ENCODE assay signal across 1 cellular context in genomic region chrX:49186125-49187027, GRCh38.
TF ChIP-seq lines count a peak whose summit lies in the region.

A gene with protein sequence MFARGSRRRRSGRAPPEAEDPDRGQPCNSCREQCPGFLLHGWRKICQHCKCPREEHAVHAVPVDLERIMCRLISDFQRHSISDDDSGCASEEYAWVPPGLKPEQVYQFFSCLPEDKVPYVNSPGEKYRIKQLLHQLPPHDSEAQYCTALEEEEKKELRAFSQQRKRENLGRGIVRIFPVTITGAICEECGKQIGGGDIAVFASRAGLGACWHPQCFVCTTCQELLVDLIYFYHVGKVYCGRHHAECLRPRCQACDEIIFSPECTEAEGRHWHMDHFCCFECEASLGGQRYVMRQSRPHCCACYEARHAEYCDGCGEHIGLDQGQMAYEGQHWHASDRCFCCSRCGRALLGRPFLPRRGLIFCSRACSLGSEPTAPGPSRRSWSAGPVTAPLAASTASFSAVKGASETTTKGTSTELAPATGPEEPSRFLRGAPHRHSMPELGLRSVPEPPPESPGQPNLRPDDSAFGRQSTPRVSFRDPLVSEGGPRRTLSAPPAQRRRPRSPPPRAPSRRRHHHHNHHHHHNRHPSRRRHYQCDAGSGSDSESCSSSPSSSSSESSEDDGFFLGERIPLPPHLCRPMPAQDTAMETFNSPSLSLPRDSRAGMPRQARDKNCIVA (minus strand): TSS chrX:49186373. CDS start chrX:49186297, 76 bp downstream.

TF ChIP-seq in HepG2, 621 proteins besides CTCF, POLR2A, EP300 and RAD21 (continued from another document):
- TF ChIP-seq, protein P1, sequence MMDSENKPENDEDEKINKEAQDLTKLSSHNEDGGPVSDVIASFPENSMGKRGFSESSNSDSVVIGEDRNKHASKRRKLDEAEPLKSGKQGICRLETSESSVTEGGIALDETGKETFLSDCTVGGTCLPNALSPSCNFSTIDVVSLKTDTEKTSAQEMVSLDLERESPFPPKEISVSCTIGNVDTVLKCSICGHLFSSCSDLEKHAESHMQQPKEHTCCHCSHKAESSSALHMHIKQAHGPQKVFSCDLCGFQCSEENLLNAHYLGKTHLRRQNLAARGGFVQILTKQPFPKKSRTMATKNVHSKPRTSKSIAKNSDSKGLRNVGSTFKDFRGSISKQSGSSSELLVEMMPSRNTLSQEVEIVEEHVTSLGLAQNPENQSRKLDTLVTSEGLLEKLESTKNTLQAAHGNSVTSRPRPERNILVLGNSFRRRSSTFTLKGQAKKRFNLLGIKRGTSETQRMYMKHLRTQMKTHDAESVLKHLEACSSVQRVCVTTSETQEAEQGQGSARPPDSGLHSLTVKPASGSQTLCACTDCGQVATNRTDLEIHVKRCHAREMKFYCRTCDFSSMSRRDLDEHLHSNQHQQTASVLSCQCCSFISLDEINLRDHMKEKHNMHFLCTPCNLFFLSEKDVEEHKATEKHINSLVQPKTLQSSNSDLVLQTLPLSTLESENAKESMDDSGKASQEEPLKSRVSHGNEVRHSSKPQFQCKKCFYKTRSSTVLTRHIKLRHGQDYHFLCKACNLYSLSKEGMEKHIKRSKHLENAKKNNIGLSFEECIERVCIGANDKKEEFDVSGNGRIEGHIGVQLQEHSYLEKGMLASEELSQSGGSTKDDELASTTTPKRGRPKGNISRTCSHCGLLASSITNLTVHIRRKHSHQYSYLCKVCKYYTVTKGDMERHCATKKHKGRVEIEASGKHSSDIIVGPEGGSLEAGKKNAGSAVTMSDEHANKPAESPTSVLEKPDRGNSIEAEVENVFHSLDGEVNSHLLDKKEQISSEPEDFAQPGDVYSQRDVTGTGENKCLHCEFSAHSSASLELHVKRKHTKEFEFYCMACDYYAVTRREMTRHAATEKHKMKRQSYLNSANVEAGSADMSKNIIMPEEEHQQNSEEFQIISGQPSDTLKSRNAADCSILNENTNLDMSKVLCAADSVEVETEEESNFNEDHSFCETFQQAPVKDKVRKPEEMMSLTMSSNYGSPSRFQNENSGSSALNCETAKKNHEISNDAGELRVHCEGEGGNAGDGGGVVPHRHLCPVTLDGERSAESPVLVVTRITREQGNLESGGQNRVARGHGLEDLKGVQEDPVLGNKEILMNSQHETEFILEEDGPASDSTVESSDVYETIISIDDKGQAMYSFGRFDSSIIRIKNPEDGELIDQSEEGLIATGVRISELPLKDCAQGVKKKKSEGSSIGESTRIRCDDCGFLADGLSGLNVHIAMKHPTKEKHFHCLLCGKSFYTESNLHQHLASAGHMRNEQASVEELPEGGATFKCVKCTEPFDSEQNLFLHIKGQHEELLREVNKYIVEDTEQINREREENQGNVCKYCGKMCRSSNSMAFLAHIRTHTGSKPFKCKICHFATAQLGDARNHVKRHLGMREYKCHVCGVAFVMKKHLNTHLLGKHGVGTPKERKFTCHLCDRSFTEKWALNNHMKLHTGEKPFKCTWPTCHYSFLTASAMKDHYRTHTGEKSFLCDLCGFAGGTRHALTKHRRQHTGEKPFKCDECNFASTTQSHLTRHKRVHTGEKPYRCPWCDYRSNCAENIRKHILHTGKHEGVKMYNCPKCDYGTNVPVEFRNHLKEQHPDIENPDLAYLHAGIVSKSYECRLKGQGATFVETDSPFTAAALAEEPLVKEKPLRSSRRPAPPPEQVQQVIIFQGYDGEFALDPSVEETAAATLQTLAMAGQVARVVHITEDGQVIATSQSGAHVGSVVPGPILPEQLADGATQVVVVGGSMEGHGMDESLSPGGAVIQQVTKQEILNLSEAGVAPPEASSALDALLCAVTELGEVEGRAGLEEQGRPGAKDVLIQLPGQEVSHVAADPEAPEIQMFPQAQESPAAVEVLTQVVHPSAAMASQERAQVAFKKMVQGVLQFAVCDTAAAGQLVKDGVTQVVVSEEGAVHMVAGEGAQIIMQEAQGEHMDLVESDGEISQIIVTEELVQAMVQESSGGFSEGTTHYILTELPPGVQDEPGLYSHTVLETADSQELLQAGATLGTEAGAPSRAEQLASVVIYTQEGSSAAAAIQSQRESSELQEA (CRISPR knock-in tag; IDR thresholded peaks at IDR 0.05; ENCODE audit: not compliant biosample characterization) = no peak
- no peak for TF ChIP-seq SMARCC2 (IDR thresholded peaks at IDR 0.05)
- no peak for TF ChIP-seq ARNT (IDR thresholded peaks at IDR 0.05)
- peak; percentile 32; the same call in 1 of the 2 replicates for TF ChIP-seq DMAP1 (CRISPR knock-in tag; IDR thresholded peaks at IDR 0.05)
- TF ChIP-seq, protein P2, sequence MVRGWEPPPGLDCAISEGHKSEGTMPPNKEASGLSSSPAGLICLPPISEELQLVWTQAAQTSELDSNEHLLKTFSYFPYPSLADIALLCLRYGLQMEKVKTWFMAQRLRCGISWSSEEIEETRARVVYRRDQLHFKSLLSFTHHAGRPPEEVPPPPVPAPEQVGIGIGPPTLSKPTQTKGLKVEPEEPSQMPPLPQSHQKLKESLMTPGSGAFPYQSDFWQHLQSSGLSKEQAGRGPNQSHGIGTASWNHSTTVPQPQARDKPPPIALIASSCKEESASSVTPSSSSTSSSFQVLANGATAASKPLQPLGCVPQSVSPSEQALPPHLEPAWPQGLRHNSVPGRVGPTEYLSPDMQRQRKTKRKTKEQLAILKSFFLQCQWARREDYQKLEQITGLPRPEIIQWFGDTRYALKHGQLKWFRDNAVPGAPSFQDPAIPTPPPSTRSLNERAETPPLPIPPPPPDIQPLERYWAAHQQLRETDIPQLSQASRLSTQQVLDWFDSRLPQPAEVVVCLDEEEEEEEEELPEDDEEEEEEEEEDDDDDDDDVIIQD (CRISPR knock-in tag; IDR thresholded peaks at IDR 0.05; ENCODE audit: low read depth) = no peak
- TF ChIP-seq USF2 (IDR thresholded peaks at IDR 0.05; ENCODE audit: low read depth, low read length) = no peak
- TF ChIP-seq USF2 (CRISPR knock-in tag; IDR thresholded peaks at IDR 0.05; ENCODE audit: borderline replicate concordance) = peak; percentile 49; the same call in 1 of the 2 replicates
- no peak for TF ChIP-seq NFE2L1 (CRISPR knock-in tag; IDR thresholded peaks at IDR 0.05; ENCODE audit: borderline replicate concordance)
- TF ChIP-seq, protein P3, sequence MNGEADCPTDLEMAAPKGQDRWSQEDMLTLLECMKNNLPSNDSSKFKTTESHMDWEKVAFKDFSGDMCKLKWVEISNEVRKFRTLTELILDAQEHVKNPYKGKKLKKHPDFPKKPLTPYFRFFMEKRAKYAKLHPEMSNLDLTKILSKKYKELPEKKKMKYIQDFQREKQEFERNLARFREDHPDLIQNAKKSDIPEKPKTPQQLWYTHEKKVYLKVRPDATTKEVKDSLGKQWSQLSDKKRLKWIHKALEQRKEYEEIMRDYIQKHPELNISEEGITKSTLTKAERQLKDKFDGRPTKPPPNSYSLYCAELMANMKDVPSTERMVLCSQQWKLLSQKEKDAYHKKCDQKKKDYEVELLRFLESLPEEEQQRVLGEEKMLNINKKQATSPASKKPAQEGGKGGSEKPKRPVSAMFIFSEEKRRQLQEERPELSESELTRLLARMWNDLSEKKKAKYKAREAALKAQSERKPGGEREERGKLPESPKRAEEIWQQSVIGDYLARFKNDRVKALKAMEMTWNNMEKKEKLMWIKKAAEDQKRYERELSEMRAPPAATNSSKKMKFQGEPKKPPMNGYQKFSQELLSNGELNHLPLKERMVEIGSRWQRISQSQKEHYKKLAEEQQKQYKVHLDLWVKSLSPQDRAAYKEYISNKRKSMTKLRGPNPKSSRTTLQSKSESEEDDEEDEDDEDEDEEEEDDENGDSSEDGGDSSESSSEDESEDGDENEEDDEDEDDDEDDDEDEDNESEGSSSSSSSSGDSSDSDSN (CRISPR knock-in tag; IDR thresholded peaks at IDR 0.05) = no peak
- no peak for TF ChIP-seq DZIP1 (CRISPR knock-in tag; IDR thresholded peaks at IDR 0.05)
- TF ChIP-seq, protein P4, sequence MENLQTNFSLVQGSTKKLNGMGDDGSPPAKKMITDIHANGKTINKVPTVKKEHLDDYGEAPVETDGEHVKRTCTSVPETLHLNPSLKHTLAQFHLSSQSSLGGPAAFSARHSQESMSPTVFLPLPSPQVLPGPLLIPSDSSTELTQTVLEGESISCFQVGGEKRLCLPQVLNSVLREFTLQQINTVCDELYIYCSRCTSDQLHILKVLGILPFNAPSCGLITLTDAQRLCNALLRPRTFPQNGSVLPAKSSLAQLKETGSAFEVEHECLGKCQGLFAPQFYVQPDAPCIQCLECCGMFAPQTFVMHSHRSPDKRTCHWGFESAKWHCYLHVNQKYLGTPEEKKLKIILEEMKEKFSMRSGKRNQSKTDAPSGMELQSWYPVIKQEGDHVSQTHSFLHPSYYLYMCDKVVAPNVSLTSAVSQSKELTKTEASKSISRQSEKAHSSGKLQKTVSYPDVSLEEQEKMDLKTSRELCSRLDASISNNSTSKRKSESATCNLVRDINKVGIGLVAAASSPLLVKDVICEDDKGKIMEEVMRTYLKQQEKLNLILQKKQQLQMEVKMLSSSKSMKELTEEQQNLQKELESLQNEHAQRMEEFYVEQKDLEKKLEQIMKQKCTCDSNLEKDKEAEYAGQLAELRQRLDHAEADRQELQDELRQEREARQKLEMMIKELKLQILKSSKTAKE (CRISPR knock-in tag; IDR thresholded peaks at IDR 0.05; ENCODE audit: borderline replicate concordance) = no peak
- TF ChIP-seq, protein P5, sequence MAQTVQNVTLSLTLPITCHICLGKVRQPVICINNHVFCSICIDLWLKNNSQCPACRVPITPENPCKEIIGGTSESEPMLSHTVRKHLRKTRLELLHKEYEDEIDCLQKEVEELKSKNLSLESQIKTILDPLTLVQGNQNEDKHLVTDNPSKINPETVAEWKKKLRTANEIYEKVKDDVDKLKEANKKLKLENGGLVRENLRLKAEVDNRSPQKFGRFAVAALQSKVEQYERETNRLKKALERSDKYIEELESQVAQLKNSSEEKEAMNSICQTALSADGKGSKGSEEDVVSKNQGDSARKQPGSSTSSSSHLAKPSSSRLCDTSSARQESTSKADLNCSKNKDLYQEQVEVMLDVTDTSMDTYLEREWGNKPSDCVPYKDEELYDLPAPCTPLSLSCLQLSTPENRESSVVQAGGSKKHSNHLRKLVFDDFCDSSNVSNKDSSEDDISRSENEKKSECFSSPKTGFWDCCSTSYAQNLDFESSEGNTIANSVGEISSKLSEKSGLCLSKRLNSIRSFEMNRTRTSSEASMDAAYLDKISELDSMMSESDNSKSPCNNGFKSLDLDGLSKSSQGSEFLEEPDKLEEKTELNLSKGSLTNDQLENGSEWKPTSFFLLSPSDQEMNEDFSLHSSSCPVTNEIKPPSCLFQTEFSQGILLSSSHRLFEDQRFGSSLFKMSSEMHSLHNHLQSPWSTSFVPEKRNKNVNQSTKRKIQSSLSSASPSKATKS (CRISPR knock-in tag; IDR thresholded peaks at IDR 0.05) = no peak
- peak; percentile 78 for TF ChIP-seq ZMYM4 (CRISPR knock-in tag; IDR thresholded peaks at IDR 0.05)
